Comparison of ENCODE assay signal across 15 cellular contexts in the genomic region with DNA sequence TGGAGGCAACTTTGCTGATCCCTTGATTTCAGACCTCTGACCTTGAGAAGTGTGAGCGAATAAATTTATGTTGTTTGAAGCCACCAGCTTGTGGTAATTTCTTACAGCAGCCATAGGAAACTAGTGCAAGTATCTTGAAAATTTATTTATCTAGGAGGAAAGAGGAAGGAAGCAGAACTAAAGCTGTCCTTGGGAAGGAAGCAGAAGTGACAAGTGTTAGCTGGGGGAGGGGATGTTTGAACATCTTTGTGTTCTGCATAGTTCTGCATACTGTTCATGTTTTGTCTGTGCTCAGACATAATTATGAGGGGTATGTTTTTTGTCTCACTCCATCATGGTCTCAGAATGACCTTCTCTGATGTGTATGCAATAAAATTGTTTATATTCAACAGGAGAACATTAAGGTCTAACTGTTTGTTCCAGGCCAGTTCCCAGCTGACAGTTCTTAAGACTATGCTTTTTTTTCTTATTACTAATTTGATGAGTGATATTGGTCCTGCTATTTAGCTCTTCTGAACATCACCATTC.
DNase-seq lines count a peak whose midpoint lies in the region; ATAC-seq and TF ChIP-seq lines count a peak whose summit lies in the region.
"Had no signal": no experiment of that assay in that cellular context is flagged by ENCODE, and none has a peak within 500 bp of the region (broad histone marks: within the 10 kb centered on the region; RNA-seq: fewer than 3 reads in every experiment).

No MANE protein-coding gene starts in this region.

- no peak for TF ChIP-seq POLR2A in NB4 (IDR thresholded peaks at IDR 0.05; ENCODE audit: extremely low read depth, insufficient read length)

- ATAC-seq in HG02610 (IDR thresholded peaks at IDR 0.05; ENCODE audit: unreplicated experiment): no peak

- no peaks in the 10 kb centered on the region for H3K79me1 ChIP-seq in mesendoderm (ENCODE audit: low read length)

- no CpG with 5 or more reads among the region's 1 CpG for WGBS in mesendoderm (ENCODE audit: extremely low coverage, insufficient coverage, low lambda C conversion rate)

- no peak overlapping the region for H3K23ac ChIP-seq in mesendoderm (ENCODE audit: low read length)

- no peak overlapping the region for H3K4ac ChIP-seq in mesendoderm (ENCODE audit: low read depth, low read length)

- no peaks in the 10 kb centered on the region; the same call in none of the 2 replicates for H3K9me3 ChIP-seq in BE2C
- H3K9me3 ChIP-seq: HAP-1 had no signal

- H3K27ac ChIP-seq in HL-60 (replicated peaks) (no peak overlapping the region), mesendoderm (ENCODE audit: low read depth, low read length) (no peak overlapping the region)

- no peak overlapping the region for H2AK5ac ChIP-seq in mesendoderm (ENCODE audit: low read length)

- H2BK5ac ChIP-seq in mesendoderm (ENCODE audit: low read length): no peak overlapping the region

- H3K56ac ChIP-seq in mesendoderm (ENCODE audit: low read length): no peak overlapping the region

- DNase-seq in HL-60 (ENCODE audit: low read depth in 1 of 2, low spot score in 1 of 2) (peak; percentile 4 to 42), NB4 (ENCODE audit: low read depth) (peak; percentile 2), SKM-1 (lab: John Stamatoyannopoulos, UW; ENCODE audit: unreplicated experiment) (peak; percentile 12), mesendoderm (no peak), iPS-NIHi11 (ENCODE audit: low spot score) (no peak), amniotic stem cell (lab: John Stamatoyannopoulos, UW) (no peak), BE2C (no peak)
- DNase-seq: CD4-positive, alpha-beta memory T cell; DMS79; NCI-H187; NCI-H526 treated with DMSO at 0.1 percent for 48 hours; SHP77 treated with DMSO at 0.1 percent for 48 hours; SW 1271 had no signal

- H3K4me1 ChIP-seq in mesendoderm (ENCODE audit: control insufficient read depth, low read depth, low read length): no peaks in the 10 kb centered on the region
- H3K4me1 ChIP-seq in BE2C: no peaks in the 10 kb centered on the region
- H3K4me1 ChIP-seq: HAP-1 had no signal

- H4K5ac ChIP-seq in mesendoderm (ENCODE audit: low read length): no peak overlapping the region

- no peak overlapping the region for H4K8ac ChIP-seq in mesendoderm (ENCODE audit: low read depth, low read length)

- H2BK120ac ChIP-seq in mesendoderm (ENCODE audit: low read depth, low read length): no peak overlapping the region

- peak overlapping the region; percentile 94 for H2BK15ac ChIP-seq in mesendoderm (replicated peaks; ENCODE audit: low read depth)

- H3K4me2 ChIP-seq in mesendoderm (ENCODE audit: low read length): no peak overlapping the region

- H3K18ac ChIP-seq in mesendoderm (ENCODE audit: low read length): no peak overlapping the region

- no peak for TF ChIP-seq CTCF in HL-60 (IDR thresholded peaks at IDR 0.05; ENCODE audit: insufficient read depth, low read length)
- TF ChIP-seq CTCF in NB4 (IDR thresholded peaks at IDR 0.05; ENCODE audit: low read depth, low read length): no peak
- no peak for TF ChIP-seq CTCF in BE2C (IDR thresholded peaks at IDR 0.05; ENCODE audit: low read depth, low read length)

- H3K36me3 ChIP-seq in mesendoderm (ENCODE audit: control insufficient read depth, insufficient read depth, low read length) (no peaks in the 10 kb centered on the region), BE2C (no peaks in the 10 kb centered on the region)
- H3K36me3 ChIP-seq: HAP-1 had no signal

- H3K27me3 ChIP-seq in HL-60 (ENCODE audit: insufficient read depth, poor library complexity, severe bottlenecking): no peaks in the 10 kb centered on the region
- no peaks in the 10 kb centered on the region for H3K27me3 ChIP-seq in mesendoderm (ENCODE audit: insufficient read depth, low read length, poor library complexity)
- H3K27me3 ChIP-seq in BE2C: no peaks in the 10 kb centered on the region

- H3K79me2 ChIP-seq in mesendoderm (ENCODE audit: control insufficient read depth, insufficient read depth, low read length): no peaks in the 10 kb centered on the region

- no peak overlapping the region for H3K9ac ChIP-seq in mesendoderm (ENCODE audit: low read length)

- H3K4me3 ChIP-seq in HL-60 (replicated peaks; ENCODE audit: insufficient read depth, low read length) (no peak overlapping the region), NB4 (ENCODE audit: low read depth, low read length) (no peak overlapping the region), mesendoderm (ENCODE audit: low read length) (no peak overlapping the region), BE2C (ENCODE audit: low read depth, low read length) (no peak overlapping the region)
- H3K4me3 ChIP-seq: HAP-1 had no signal

Comparison
In these comparisons a context has a peak if more than half of its experiments do, and no peak if none do; other contexts are left out.
1. DNase-seq: peak in HL-60 (2 of 2), NB4 (single experiment) and SKM-1 (single experiment); none in mesendoderm (single experiment), iPS-NIHi11 (single experiment), amniotic stem cell (single experiment) and BE2C (single experiment).